Comparison of ENCODE assay signal across 8 cellular contexts in the genomic region with DNA sequence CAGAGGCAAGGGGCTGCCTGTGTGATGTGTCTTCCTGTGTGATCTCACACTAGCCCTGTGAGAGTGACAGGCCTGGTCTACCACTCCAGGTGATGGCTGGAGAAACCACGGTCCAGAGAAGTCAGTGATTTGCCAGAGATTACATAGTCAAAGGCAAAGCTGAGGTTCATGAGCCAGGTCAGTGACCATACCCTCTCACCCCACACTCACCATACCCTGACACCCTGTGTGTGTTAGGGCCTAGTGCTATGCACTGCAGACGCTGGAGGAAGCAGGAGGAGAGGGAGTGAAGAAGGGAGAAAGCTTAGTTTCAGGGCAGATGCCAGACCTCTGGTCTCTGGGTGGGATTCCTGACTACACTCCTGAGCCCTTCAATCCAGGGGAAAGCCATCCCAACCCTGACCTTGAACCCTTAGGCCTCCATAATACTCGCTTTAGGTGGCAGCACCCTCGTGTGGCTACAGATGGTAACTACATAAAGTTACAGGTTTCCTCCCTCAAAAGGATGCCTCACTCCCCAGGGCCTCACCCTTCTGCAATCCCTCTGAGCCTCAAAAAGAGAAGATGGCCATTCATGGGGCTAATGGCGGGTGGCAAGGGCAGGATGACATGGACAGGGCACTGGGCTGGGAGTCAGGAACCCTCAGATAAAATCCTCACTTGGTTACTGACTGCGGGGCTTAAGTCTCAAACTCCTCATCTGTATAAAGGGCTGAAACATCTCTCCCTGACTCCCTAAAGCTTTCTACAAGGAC. TPM values are rescaled to one million over a fixed set of nuclear protein-coding genes. Genes with fewer than 3 reads are reported as not detected.
A peak's percentile ranks its signal among the peaks of the same experiment; 100 is the strongest.
DNase-seq lines count a peak whose midpoint lies in the region; ATAC-seq lines count a peak whose summit lies in the region.

No MANE protein-coding gene starts in this region.

- H3K4me3 ChIP-seq in HUES48 (ENCODE audit: low read depth, low read length), result no peak overlapping the region

- peak overlapping the region; percentile 18 for H3K27ac ChIP-seq in HUES48 (ENCODE audit: low read depth, low read length)

- H3K4me1 ChIP-seq in HUES48 (ENCODE audit: control insufficient read depth, insufficient read depth, low read length), result no peaks in the 10 kb centered on the region; the same call in 1 of the 2 replicates

- in situ Hi-C loops in SK-MEL-5 (cut with HindIII; ENCODE audit: low pct_unique_long_range_greater_than_20kb, low sequenced_read_pairs), result no loop called here

- no peak for ATAC-seq in GM21717 (IDR thresholded peaks at IDR 0.05; ENCODE audit: unreplicated experiment)

- peak; percentile 18 for DNase-seq in DMS 273 treated with DMSO at 0.1 percent for 48 hours (lab: John Stamatoyannopoulos, UW)
- peak; percentile 75 for DNase-seq in SK-MEL-5 (ENCODE audit: low read depth, low spot score)
- DNase-seq in amniotic epithelial cell (ENCODE audit: low read depth), result peak; percentile 44
- DNase-seq in hepatic stellate cell (ENCODE audit: low spot score), result peak; percentile 61
- DNase-seq in stimulated activated CD4-positive, alpha-beta T cell treated with anti-CD3 and anti-CD28 coated beads, Interleukin-15, amount 100 ng/mL, for 48 hours (ENCODE audit: low read depth in 2 of 2), result peak; percentile 19 to 45
- no peak for DNase-seq in hippocampal formation (lab: John Stamatoyannopoulos, UW)

- H3K9me3 ChIP-seq in HUES48 (ENCODE audit: control insufficient read depth, insufficient read depth, low read length), result no peaks in the 10 kb centered on the region

- no peaks in the 10 kb centered on the region for H3K27me3 ChIP-seq in HUES48 (ENCODE audit: control insufficient read depth, insufficient read depth, low read length)

- H3K36me3 ChIP-seq in HUES48 (ENCODE audit: control insufficient read depth, insufficient read depth, low read length), result peaks cover 21% of the 10 kb centered on the region

- H3K9ac ChIP-seq in HUES48 (ENCODE audit: low read depth, low read length), result no peak overlapping the region

RNA-seq across cellular contexts. Expression of a gene that starts 20.8 kb away (rescaled TPM):
- 73.0 and 75.0 TPM in 2 replicates for total RNA-seq in SK-MEL-5 (2014; rRNA removed; shearing (Covaris generic))
- polyA plus RNA-seq in SK-MEL-5 (2015; cell fraction: cytosol; rRNA removed), result 283 and 346 TPM in 2 replicates
- 109 and 114 TPM in 2 replicates for polyA plus RNA-seq in SK-MEL-5 (2015; cell fraction: nucleus; rRNA removed)

Comparison
In these comparisons a context has a peak if more than half of its experiments do, and no peak if none do; other contexts are left out.
1. DNase-seq: peak in DMS 273 treated with DMSO at 0.1 percent for 48 hours (single experiment), SK-MEL-5 (single experiment), amniotic epithelial cell (single experiment), hepatic stellate cell (single experiment) and stimulated activated CD4-positive, alpha-beta T cell treated with anti-CD3 and anti-CD28 coated beads, Interleukin-15, amount 100 ng/mL, for 48 hours (2 of 2); none in hippocampal formation (0 of 2).